Comparison of ENCODE assay signal across 8 cellular contexts in genomic region chr16:25110392-25110947, GRCh38. TPM values are rescaled to one million over a fixed set of nuclear protein-coding genes. Genes with fewer than 3 reads are reported as not detected.
DNase-seq lines count a peak whose midpoint lies in the region; ATAC-seq and TF ChIP-seq lines count a peak whose summit lies in the region.

No MANE protein-coding gene starts in this region.

- POLR2A ChIA-PET in AG04449 (lab: Yijun Ruan, JAX), result interaction anchor here (0.8 to 1.6 kb wide), 3 partner anchors 13 to 62 kb away, joined by 3 to 10 read pairs (median 4); no protein-coding TSS in a partner anchor

- TF ChIP-seq CTCF in AG04449 (IDR thresholded peaks at IDR 0.05; ENCODE audit: insufficient read depth, low read length, missing control alignments), result no peak
- no peak for TF ChIP-seq CTCF in HL-60 (IDR thresholded peaks at IDR 0.05; ENCODE audit: insufficient read depth, low read length)

- H3K36me3 ChIP-seq in iPS-18a (ENCODE audit: control insufficient read depth, low read depth, low read length), result no peaks in the 10 kb centered on the region

- peaks cover 8% of the 10 kb centered on the region for H3K36me3 Mint-ChIP-seq in activated T-cell treated with anti-CD3 and anti-CD28 coated beads, Interleukin-2, amount 50 U/mL, for 4 hours (ENCODE audit: insufficient read depth)
- H3K36me3 Mint-ChIP-seq in stimulated activated effector memory CD8-positive, alpha-beta T cell treated with anti-CD3 and anti-CD28 coated beads, Interleukin-12 subunit alpha, Interleukin-12 subunit beta, amount 100 ng/mL, for 72 hours, result peaks cover 31% of the 10 kb centered on the region

- DNase-seq in AG04449 (ENCODE audit: low read depth, low spot score) (no peak), HL-60 (ENCODE audit: low read depth in 1 of 2, low spot score in 1 of 2) (no peak), amniotic stem cell (lab: John Stamatoyannopoulos, UW) (no peak), HuH-7.5 (ENCODE audit: low spot score) (no peak)
- DNase-seq in activated T-cell treated with anti-CD3 and anti-CD28 coated beads, Interleukin-2, amount 50 U/mL, for 4 hours, result no peak
- DNase-seq in stimulated activated effector memory CD8-positive, alpha-beta T cell treated with anti-CD3 and anti-CD28 coated beads, Interleukin-12 subunit alpha, Interleukin-12 subunit beta, amount 100 ng/mL, for 72 hours (ENCODE audit: low spot score in 2 of 2), result no peak

- no peaks in the 10 kb centered on the region for H3K27me3 Mint-ChIP-seq in activated T-cell treated with anti-CD3 and anti-CD28 coated beads, Interleukin-2, amount 50 U/mL, for 4 hours (ENCODE audit: low read depth)

- H3K4me1 Mint-ChIP-seq in activated T-cell treated with anti-CD3 and anti-CD28 coated beads, Interleukin-2, amount 50 U/mL, for 4 hours (ENCODE audit: low read depth), result peaks cover 63% of the 10 kb centered on the region
- H3K4me1 Mint-ChIP-seq in stimulated activated effector memory CD8-positive, alpha-beta T cell treated with anti-CD3 and anti-CD28 coated beads, Interleukin-12 subunit alpha, Interleukin-12 subunit beta, amount 100 ng/mL, for 72 hours, result peaks cover 62% of the 10 kb centered on the region

- no peaks in the 10 kb centered on the region for H3K9me3 Mint-ChIP-seq in activated T-cell treated with anti-CD3 and anti-CD28 coated beads, Interleukin-2, amount 50 U/mL, for 4 hours
- H3K9me3 Mint-ChIP-seq in stimulated activated effector memory CD8-positive, alpha-beta T cell treated with anti-CD3 and anti-CD28 coated beads, Interleukin-12 subunit alpha, Interleukin-12 subunit beta, amount 100 ng/mL, for 72 hours, result no peaks in the 10 kb centered on the region

- no peak for ATAC-seq in activated T-cell treated with anti-CD3 and anti-CD28 coated beads, Interleukin-2, amount 50 U/mL, for 4 hours
- no peak for ATAC-seq in stimulated activated effector memory CD8-positive, alpha-beta T cell treated with anti-CD3 and anti-CD28 coated beads, Interleukin-12 subunit alpha, Interleukin-12 subunit beta, amount 100 ng/mL, for 72 hours
- ATAC-seq in HG02610 (IDR thresholded peaks at IDR 0.05; ENCODE audit: unreplicated experiment), result no peak

- no peaks in the 10 kb centered on the region for H3K9me3 ChIP-seq in iPS-18a (ENCODE audit: control insufficient read depth, low read depth, low read length)

- peak overlapping the region; percentile 82 for H3K27ac ChIP-seq in HL-60 (replicated peaks)
- H3K27ac ChIP-seq in iPS-18a (ENCODE audit: low read length), result no peak overlapping the region

- CTCF ChIA-PET in AG04449 (lab: Yijun Ruan, JAX), result interaction anchor here (1.0 to 1.6 kb wide), 4 partner anchors 13 to 59 kb away, joined by 3 to 5 read pairs (median 4); no protein-coding TSS in a partner anchor

- H3K4me3 ChIP-seq in AG04449 (ENCODE audit: low read depth, low read length) (peak overlapping the region; percentile 98), HL-60 (replicated peaks; ENCODE audit: insufficient read depth, low read length) (peak overlapping the region; percentile 78), iPS-18a (ENCODE audit: low read length) (peak overlapping the region; percentile 77)

- H3K27ac Mint-ChIP-seq in stimulated activated effector memory CD8-positive, alpha-beta T cell treated with anti-CD3 and anti-CD28 coated beads, Interleukin-12 subunit alpha, Interleukin-12 subunit beta, amount 100 ng/mL, for 72 hours, result peak overlapping the region; percentile 91

- no peaks in the 10 kb centered on the region for H3K27me3 ChIP-seq in HL-60 (ENCODE audit: insufficient read depth, poor library complexity, severe bottlenecking)
- H3K27me3 ChIP-seq in iPS-18a (ENCODE audit: control insufficient read depth, insufficient read depth, low read length), result no peaks in the 10 kb centered on the region

- H3K9ac ChIP-seq in iPS-18a (ENCODE audit: low read length), result peak overlapping the region; percentile 43

- peaks cover 8% of the 10 kb centered on the region for H3K4me1 ChIP-seq in iPS-18a (ENCODE audit: control insufficient read depth, low read depth, low read length)

- peak overlapping the region; percentile 94 for H3K4me3 Mint-ChIP-seq in activated T-cell treated with anti-CD3 and anti-CD28 coated beads, Interleukin-2, amount 50 U/mL, for 4 hours
- peak overlapping the region; percentile 87 for H3K4me3 Mint-ChIP-seq in stimulated activated effector memory CD8-positive, alpha-beta T cell treated with anti-CD3 and anti-CD28 coated beads, Interleukin-12 subunit alpha, Interleukin-12 subunit beta, amount 100 ng/mL, for 72 hours

RNA-seq across cellular contexts. Expression of gene LCMT1, which starts 1.1 kb away (rescaled TPM):
- 10 to 100 TPM; 32.0 to 40.1 (median 32.8) TPM for total RNA-seq in activated T-cell treated with anti-CD3 and anti-CD28 coated beads, Interleukin-2, amount 50 U/mL, for 4 hours
